In genomic region chr3:180932819-180933218, GRCh38 we compare ENCODE assay signal across 22 cellular contexts.
"Had no signal": no experiment of that assay in that cellular context is flagged by ENCODE, and none has a peak within 500 bp of the region (broad histone marks: within the 10 kb centered on the region; RNA-seq: fewer than 3 reads in every experiment).

No MANE protein-coding gene starts in this region.

- H3K27ac Mint-ChIP-seq: activated CD4-positive, alpha-beta memory T cell treated with anti-CD3 and anti-CD28 coated beads for 36 hours; neural progenitor cell; stimulated activated memory B cell treated with anti-CD40 and anti-IgM and Interleukin-4, amounts not matched to agents 10 μg/mL and 1 μg/mL and 100 μg/mL, for 72 hours; T-helper 1 cell treated with Interleukin-12 subunit alpha and Interleukin-12 subunit beta and Interleukin-4 antibody, amounts not matched to agents 30 μg/mL and 1 μg/mL, for 36 hours had no signal

- H3K4me2 ChIP-seq: neural progenitor cell had no signal

- H3K27me3 ChIP-seq: breast epithelium, colonic mucosa, dorsolateral prefrontal cortex, gastroesophageal sphincter, neural progenitor cell, right atrium auricular region, stomach, suprapubic skin, tibial nerve had no signal

- H3K36me3 ChIP-seq: breast epithelium had no signal

- H3K27me3 Mint-ChIP-seq: activated CD4-positive, alpha-beta memory T cell treated with anti-CD3 and anti-CD28 coated beads for 36 hours; activated naive CD8-positive, alpha-beta T cell treated with anti-CD3 and anti-CD28 coated beads for 36 hours; activated T-helper 17 cell treated with anti-CD3 and anti-CD28 coated beads, Interleukin-2, amount 50 U/mL, for 72 hours; effector memory CD8-positive, alpha-beta T cell; stimulated activated memory B cell treated with anti-CD40 and anti-IgM and Interleukin-4, amounts not matched to agents 10 μg/mL and 1 μg/mL and 100 μg/mL, for 72 hours had no signal

- H3K27ac ChIP-seq: breast epithelium, colonic mucosa, gastroesophageal sphincter, neural progenitor cell, right atrium auricular region, skin epidermis, stomach, suprapubic skin, tibial nerve had no signal

- H3K9me3 ChIP-seq: breast epithelium, colonic mucosa, gastroesophageal sphincter, stomach, suprapubic skin had no signal

- H3K9me3 Mint-ChIP-seq: activated CD4-positive, alpha-beta memory T cell treated with anti-CD3 and anti-CD28 coated beads for 36 hours; activated naive CD8-positive, alpha-beta T cell treated with anti-CD3 and anti-CD28 coated beads for 36 hours; activated T-helper 17 cell treated with anti-CD3 and anti-CD28 coated beads, Interleukin-2, amount 50 U/mL, for 72 hours; effector memory CD8-positive, alpha-beta T cell; stimulated activated memory B cell treated with anti-CD40 and anti-IgM and Interleukin-4, amounts not matched to agents 10 μg/mL and 1 μg/mL and 100 μg/mL, for 72 hours; T-helper 1 cell treated with Interleukin-12 subunit alpha and Interleukin-12 subunit beta and Interleukin-4 antibody, amounts not matched to agents 30 μg/mL and 1 μg/mL, for 36 hours had no signal

- DNase-seq: activated CD4-positive, alpha-beta memory T cell treated with anti-CD3 and anti-CD28 coated beads for 36 hours; activated CD4-positive, alpha-beta T cell treated with anti-CD3 and anti-CD28 coated beads for 48 hours; activated CD4-positive, CD25-positive, alpha-beta regulatory T cell; activated naive CD8-positive, alpha-beta T cell treated with anti-CD3 and anti-CD28 coated beads for 36 hours; colonic mucosa; dorsolateral prefrontal cortex; effector memory CD8-positive, alpha-beta T cell; head of caudate nucleus; left cardiac atrium; stimulated activated CD4-positive, alpha-beta T cell treated with anti-CD3 and anti-CD28 coated beads, Interleukin-2, amount 100 ng/mL, for 24 hours; stomach had no signal

- H3K4me3 Mint-ChIP-seq: activated CD4-positive, alpha-beta memory T cell treated with anti-CD3 and anti-CD28 coated beads for 36 hours; activated naive CD8-positive, alpha-beta T cell treated with anti-CD3 and anti-CD28 coated beads for 36 hours; activated T-helper 17 cell treated with anti-CD3 and anti-CD28 coated beads, Interleukin-2, amount 50 U/mL, for 72 hours; neural progenitor cell; stimulated activated memory B cell treated with anti-CD40 and anti-IgM and Interleukin-4, amounts not matched to agents 10 μg/mL and 1 μg/mL and 100 μg/mL, for 72 hours; T-helper 1 cell treated with Interleukin-12 subunit alpha and Interleukin-12 subunit beta and Interleukin-4 antibody, amounts not matched to agents 30 μg/mL and 1 μg/mL, for 36 hours had no signal

- ATAC-seq: activated T-helper 17 cell treated with anti-CD3 and anti-CD28 coated beads, Interleukin-2, amount 50 U/mL, for 72 hours; effector memory CD8-positive, alpha-beta T cell; esophagus mucosa; gastroesophageal sphincter; left cardiac atrium; stimulated activated memory B cell treated with anti-CD40 and anti-IgM and Interleukin-4, amounts not matched to agents 10 μg/mL and 1 μg/mL and 100 μg/mL, for 72 hours had no signal

- H3K9ac ChIP-seq: neural progenitor cell had no signal

- H3K4me3 ChIP-seq: breast epithelium, colonic mucosa, dorsolateral prefrontal cortex, gastroesophageal sphincter, neural progenitor cell, right atrium auricular region, skin epidermis, stomach, suprapubic skin, tibial nerve had no signal

- H3K4me1 ChIP-seq: breast epithelium, colonic mucosa, neural progenitor cell, suprapubic skin had no signal

- H2AFZ ChIP-seq: neural progenitor cell had no signal
